ENCODE assay signal across 1 cellular context in the genomic region with DNA sequence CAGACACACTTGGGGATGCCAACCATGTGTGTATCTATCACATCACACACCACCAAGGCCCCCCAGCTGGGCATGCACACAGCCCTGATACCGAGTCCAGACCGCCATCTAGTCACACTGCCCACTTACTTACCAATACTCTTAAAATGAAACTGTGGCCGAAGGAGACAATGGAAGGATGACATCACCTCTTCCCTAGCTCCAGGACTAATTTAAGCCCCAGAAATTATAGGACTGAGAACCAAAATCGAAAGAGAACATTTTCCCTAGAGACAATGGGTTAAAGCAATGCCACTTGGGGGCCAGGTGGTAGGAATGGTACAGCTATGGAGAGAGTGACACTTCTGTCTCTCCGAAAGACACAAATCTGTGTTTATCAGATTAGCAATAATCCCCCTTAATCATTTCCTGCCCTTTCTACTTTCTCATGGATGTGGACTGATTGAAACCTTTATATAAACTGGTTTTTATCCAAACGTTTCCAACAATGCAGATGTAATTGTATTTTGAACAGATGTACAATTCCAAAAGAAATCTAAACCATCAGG.
A peak's percentile ranks its signal among the peaks of the same experiment; 100 is the strongest.
TF ChIP-seq lines count a peak whose summit lies in the region.

No MANE protein-coding gene starts in this region.

TF ChIP-seq in H1, 55 proteins besides CTCF, POLR2A, EP300 and RAD21 (continued from another document):
- TF ChIP-seq, protein P1, sequence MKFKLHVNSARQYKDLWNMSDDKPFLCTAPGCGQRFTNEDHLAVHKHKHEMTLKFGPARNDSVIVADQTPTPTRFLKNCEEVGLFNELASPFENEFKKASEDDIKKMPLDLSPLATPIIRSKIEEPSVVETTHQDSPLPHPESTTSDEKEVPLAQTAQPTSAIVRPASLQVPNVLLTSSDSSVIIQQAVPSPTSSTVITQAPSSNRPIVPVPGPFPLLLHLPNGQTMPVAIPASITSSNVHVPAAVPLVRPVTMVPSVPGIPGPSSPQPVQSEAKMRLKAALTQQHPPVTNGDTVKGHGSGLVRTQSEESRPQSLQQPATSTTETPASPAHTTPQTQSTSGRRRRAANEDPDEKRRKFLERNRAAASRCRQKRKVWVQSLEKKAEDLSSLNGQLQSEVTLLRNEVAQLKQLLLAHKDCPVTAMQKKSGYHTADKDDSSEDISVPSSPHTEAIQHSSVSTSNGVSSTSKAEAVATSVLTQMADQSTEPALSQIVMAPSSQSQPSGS (IDR thresholded peaks at IDR 0.05; ENCODE audit: low read length), result 0 out of 2 replicates have a peak, but pooled peaks have one; percentile 6
